Comparison of ENCODE assay signal across 1 cellular context in the genomic region with DNA sequence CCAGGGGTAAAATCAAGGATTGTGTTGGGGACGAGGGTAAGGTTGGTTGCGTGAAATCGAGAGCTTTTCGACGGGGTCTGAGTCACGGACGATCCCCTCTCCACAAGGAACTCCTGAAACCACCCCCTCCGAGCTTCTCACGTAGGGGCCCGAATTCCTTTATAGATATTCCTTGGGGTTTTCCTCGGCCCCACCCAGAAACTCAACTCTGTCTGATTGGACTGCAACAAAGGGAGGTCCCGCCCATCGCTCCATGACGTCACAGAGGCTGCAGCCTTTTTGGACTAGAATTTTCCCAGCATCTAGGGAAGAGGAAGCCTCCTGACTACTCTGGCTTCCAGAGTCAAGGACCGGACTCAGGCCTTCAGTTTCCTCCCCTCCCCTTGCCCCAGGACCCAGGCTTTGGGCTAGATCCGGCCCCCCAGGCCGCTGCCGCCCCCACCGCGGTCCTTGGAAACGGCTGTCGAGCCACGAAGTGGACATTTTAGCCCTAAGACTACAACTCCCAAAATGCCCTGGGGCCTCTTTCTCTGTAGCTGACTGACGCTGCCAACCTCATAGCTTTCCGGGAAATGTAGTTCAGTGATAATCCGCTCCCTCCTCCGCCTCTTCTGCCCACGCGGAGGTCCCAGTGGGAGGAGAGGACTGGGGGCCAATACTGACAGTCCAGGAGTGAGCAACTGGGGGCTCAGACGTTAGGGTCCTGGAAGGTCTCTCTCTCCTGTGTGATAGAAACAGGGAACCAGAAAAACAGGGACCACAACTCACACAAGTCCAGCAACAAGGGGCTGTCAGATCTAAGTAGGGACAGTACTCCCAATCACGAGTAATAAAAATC.
TF ChIP-seq lines count a peak whose summit lies in the region.

A gene (minus strand): TSS at position 172 of the 838 bp plus-strand sequence. CDS start 1,050 bp downstream, outside the sequence.

TF ChIP-seq in K562, 482 proteins besides CTCF, POLR2A, EP300 and RAD21 (continued from another document and continues in another):
- TF ChIP-seq, protein P1, sequence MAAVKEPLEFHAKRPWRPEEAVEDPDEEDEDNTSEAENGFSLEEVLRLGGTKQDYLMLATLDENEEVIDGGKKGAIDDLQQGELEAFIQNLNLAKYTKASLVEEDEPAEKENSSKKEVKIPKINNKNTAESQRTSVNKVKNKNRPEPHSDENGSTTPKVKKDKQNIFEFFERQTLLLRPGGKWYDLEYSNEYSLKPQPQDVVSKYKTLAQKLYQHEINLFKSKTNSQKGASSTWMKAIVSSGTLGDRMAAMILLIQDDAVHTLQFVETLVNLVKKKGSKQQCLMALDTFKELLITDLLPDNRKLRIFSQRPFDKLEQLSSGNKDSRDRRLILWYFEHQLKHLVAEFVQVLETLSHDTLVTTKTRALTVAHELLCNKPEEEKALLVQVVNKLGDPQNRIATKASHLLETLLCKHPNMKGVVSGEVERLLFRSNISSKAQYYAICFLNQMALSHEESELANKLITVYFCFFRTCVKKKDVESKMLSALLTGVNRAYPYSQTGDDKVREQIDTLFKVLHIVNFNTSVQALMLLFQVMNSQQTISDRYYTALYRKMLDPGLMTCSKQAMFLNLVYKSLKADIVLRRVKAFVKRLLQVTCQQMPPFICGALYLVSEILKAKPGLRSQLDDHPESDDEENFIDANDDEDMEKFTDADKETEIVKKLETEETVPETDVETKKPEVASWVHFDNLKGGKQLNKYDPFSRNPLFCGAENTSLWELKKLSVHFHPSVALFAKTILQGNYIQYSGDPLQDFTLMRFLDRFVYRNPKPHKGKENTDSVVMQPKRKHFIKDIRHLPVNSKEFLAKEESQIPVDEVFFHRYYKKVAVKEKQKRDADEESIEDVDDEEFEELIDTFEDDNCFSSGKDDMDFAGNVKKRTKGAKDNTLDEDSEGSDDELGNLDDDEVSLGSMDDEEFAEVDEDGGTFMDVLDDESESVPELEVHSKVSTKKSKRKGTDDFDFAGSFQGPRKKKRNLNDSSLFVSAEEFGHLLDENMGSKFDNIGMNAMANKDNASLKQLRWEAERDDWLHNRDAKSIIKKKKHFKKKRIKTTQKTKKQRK (IDR thresholded peaks at IDR 0.05; ENCODE audit: borderline replicate concordance, low read depth, low read length) = no peak
- TF ChIP-seq ZNF584 (CRISPR knock-in tag; IDR thresholded peaks at IDR 0.05; ENCODE audit: low read depth) (peak; percentile 59; the same call in 1 of the 2 replicates), PTRF (tag; IDR thresholded peaks at IDR 0.05) (no peak), KLF6 (CRISPR knock-in tag; IDR thresholded peaks at IDR 0.05; ENCODE audit: borderline replicate concordance) (no peak), ZNF444 (CRISPR knock-in tag; IDR thresholded peaks at IDR 0.05) (no peak), XRCC3 (IDR thresholded peaks at IDR 0.05) (no peak), POLR3A (IDR thresholded peaks at IDR 0.05; ENCODE audit: borderline replicate concordance, extremely low read depth, insufficient read depth, insufficient read length) (no peak), FOSL1 (tag; conservative IDR thresholded peaks at IDR 0.05) (no peak), GATA2 (CRISPR knock-in tag; IDR thresholded peaks at IDR 0.05) (no peak), HDAC6 (IDR thresholded peaks at IDR 0.05; ENCODE audit: low read depth, low read length) (no peak), NR2C1 (IDR thresholded peaks at IDR 0.05) (0 out of 2 replicates have a peak, but pooled peaks have one; percentile 30), NR2C1 (tag; IDR thresholded peaks at IDR 0.05) (peak; percentile 69), TFAM (CRISPR knock-in tag; conservative IDR thresholded peaks at IDR 0.05) (no peak), CBX2 (IDR thresholded peaks at IDR 0.05; ENCODE audit: insufficient read depth, low read length, poor library complexity, severe bottlenecking) (no peak), KDM1A (IDR thresholded peaks at IDR 0.05) (no peak), CTBP1 (IDR thresholded peaks at IDR 0.05; ENCODE audit: borderline replicate concordance) (peak; percentile 27; the same call in 1 of the 2 replicates), TEAD4 (IDR thresholded peaks at IDR 0.05; ENCODE audit: low read length) (no peak), TEAD4 (CRISPR knock-in tag; IDR thresholded peaks at IDR 0.05; ENCODE audit: borderline replicate concordance) (no peak), HIVEP1 (CRISPR knock-in tag; IDR thresholded peaks at IDR 0.05) (no peak), ATF1 (CRISPR knock-in tag; IDR thresholded peaks at IDR 0.05) (peak; percentile 69), ATF1 (tag; IDR thresholded peaks at IDR 0.05) (peak; percentile 97), RB1 (IDR thresholded peaks at IDR 0.05; ENCODE audit: low read depth) (no peak), IFI16 (CRISPR knock-in tag; IDR thresholded peaks at IDR 0.05) (no peak), MIER1 (IDR thresholded peaks at IDR 0.05; ENCODE audit: low read depth) (no peak), MCM3 (IDR thresholded peaks at IDR 0.05) (no peak), ZNF57 (CRISPR knock-in tag; IDR thresholded peaks at IDR 0.05) (no peak), ZNF143 (CRISPR knock-in tag; IDR thresholded peaks at IDR 0.05) (peak; percentile 98), DMBX1 (CRISPR knock-in tag; IDR thresholded peaks at IDR 0.05; ENCODE audit: borderline replicate concordance) (no peak), GABPA (tag; conservative IDR thresholded peaks at IDR 0.05; ENCODE audit: low read depth) (peak; percentile 51; the same call in 1 of the 2 replicates), CREB1 (IDR thresholded peaks at IDR 0.05) (peak; percentile 65; the same call in 1 of the 2 replicates), CREB1 (CRISPR knock-in tag; IDR thresholded peaks at IDR 0.05) (peak; percentile 86), ZNF197 (CRISPR knock-in tag; IDR thresholded peaks at IDR 0.05; ENCODE audit: low read depth) (peak; percentile 92)
- TF ChIP-seq, protein P2, sequence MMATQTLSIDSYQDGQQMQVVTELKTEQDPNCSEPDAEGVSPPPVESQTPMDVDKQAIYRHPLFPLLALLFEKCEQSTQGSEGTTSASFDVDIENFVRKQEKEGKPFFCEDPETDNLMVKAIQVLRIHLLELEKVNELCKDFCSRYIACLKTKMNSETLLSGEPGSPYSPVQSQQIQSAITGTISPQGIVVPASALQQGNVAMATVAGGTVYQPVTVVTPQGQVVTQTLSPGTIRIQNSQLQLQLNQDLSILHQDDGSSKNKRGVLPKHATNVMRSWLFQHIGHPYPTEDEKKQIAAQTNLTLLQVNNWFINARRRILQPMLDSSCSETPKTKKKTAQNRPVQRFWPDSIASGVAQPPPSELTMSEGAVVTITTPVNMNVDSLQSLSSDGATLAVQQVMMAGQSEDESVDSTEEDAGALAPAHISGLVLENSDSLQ (IDR thresholded peaks at IDR 0.05) = peak; percentile 77
- TF ChIP-seq, protein P3, sequence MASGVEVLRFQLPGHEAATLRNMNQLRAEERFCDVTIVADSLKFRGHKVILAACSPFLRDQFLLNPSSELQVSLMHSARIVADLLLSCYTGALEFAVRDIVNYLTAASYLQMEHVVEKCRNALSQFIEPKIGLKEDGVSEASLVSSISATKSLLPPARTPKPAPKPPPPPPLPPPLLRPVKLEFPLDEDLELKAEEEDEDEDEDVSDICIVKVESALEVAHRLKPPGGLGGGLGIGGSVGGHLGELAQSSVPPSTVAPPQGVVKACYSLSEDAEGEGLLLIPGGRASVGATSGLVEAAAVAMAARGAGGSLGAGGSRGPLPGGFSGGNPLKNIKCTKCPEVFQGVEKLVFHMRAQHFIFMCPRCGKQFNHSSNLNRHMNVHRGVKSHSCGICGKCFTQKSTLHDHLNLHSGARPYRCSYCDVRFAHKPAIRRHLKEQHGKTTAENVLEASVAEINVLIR (CRISPR knock-in tag; IDR thresholded peaks at IDR 0.05) = peak; percentile 77
- TF ChIP-seq, protein P4, sequence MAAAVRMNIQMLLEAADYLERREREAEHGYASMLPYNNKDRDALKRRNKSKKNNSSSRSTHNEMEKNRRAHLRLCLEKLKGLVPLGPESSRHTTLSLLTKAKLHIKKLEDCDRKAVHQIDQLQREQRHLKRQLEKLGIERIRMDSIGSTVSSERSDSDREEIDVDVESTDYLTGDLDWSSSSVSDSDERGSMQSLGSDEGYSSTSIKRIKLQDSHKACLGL (CRISPR knock-in tag; IDR thresholded peaks at IDR 0.05; ENCODE audit: borderline replicate concordance, poor library complexity, severe bottlenecking) = no peak
- TF ChIP-seq, protein P5, sequence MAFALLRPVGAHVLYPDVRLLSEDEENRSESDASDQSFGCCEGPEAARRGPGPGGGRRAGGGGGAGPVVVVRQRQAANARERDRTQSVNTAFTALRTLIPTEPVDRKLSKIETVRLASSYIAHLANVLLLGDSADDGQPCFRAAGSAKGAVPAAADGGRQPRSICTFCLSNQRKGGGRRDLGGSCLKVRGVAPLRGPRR (CRISPR knock-in tag; IDR thresholded peaks at IDR 0.05) = no peak
- TF ChIP-seq, protein P6, sequence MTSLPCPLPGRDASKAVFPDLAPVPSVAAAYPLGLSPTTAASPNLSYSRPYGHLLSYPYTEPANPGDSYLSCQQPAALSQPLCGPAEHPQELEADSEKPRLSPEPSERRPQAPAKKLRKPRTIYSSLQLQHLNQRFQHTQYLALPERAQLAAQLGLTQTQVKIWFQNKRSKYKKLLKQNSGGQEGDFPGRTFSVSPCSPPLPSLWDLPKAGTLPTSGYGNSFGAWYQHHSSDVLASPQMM (CRISPR knock-in tag; IDR thresholded peaks at IDR 0.05) = no peak
- TF ChIP-seq, protein P7, sequence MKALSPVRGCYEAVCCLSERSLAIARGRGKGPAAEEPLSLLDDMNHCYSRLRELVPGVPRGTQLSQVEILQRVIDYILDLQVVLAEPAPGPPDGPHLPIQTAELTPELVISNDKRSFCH (CRISPR knock-in tag; IDR thresholded peaks at IDR 0.05) = no peak
- TF ChIP-seq, protein P7 (tag; IDR thresholded peaks at IDR 0.05) = 0 out of 2 replicates have a peak, but pooled peaks have one; percentile 50
- TF ChIP-seq, protein P8, sequence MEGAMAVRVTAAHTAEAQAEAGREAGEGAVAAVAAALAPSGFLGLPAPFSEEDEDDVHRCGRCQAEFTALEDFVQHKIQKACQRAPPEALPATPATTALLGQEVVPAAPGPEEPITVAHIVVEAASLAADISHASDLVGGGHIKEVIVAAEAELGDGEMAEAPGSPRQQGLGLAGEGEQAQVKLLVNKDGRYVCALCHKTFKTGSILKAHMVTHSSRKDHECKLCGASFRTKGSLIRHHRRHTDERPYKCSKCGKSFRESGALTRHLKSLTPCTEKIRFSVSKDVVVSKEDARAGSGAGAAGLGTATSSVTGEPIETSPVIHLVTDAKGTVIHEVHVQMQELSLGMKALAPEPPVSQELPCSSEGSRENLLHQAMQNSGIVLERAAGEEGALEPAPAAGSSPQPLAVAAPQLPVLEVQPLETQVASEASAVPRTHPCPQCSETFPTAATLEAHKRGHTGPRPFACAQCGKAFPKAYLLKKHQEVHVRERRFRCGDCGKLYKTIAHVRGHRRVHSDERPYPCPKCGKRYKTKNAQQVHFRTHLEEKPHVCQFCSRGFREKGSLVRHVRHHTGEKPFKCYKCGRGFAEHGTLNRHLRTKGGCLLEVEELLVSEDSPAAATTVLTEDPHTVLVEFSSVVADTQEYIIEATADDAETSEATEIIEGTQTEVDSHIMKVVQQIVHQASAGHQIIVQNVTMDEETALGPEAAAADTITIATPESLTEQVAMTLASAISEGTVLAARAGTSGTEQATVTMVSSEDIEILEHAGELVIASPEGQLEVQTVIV (CRISPR knock-in tag; IDR thresholded peaks at IDR 0.05; ENCODE audit: borderline replicate concordance) = no peak
- TF ChIP-seq, protein P9, sequence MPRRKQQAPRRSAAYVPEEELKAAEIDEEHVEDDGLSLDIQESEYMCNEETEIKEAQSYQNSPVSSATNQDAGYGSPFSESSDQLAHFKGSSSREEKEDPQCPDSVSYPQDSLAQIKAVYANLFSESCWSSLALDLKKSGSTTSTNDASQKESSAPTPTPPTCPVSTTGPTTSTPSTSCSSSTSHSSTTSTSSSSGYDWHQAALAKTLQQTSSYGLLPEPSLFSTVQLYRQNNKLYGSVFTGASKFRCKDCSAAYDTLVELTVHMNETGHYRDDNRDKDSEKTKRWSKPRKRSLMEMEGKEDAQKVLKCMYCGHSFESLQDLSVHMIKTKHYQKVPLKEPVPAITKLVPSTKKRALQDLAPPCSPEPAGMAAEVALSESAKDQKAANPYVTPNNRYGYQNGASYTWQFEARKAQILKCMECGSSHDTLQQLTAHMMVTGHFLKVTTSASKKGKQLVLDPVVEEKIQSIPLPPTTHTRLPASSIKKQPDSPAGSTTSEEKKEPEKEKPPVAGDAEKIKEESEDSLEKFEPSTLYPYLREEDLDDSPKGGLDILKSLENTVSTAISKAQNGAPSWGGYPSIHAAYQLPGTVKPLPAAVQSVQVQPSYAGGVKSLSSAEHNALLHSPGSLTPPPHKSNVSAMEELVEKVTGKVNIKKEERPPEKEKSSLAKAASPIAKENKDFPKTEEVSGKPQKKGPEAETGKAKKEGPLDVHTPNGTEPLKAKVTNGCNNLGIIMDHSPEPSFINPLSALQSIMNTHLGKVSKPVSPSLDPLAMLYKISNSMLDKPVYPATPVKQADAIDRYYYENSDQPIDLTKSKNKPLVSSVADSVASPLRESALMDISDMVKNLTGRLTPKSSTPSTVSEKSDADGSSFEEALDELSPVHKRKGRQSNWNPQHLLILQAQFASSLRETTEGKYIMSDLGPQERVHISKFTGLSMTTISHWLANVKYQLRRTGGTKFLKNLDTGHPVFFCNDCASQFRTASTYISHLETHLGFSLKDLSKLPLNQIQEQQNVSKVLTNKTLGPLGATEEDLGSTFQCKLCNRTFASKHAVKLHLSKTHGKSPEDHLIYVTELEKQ (CRISPR knock-in tag; IDR thresholded peaks at IDR 0.05) = no peak
- TF ChIP-seq, protein P10, sequence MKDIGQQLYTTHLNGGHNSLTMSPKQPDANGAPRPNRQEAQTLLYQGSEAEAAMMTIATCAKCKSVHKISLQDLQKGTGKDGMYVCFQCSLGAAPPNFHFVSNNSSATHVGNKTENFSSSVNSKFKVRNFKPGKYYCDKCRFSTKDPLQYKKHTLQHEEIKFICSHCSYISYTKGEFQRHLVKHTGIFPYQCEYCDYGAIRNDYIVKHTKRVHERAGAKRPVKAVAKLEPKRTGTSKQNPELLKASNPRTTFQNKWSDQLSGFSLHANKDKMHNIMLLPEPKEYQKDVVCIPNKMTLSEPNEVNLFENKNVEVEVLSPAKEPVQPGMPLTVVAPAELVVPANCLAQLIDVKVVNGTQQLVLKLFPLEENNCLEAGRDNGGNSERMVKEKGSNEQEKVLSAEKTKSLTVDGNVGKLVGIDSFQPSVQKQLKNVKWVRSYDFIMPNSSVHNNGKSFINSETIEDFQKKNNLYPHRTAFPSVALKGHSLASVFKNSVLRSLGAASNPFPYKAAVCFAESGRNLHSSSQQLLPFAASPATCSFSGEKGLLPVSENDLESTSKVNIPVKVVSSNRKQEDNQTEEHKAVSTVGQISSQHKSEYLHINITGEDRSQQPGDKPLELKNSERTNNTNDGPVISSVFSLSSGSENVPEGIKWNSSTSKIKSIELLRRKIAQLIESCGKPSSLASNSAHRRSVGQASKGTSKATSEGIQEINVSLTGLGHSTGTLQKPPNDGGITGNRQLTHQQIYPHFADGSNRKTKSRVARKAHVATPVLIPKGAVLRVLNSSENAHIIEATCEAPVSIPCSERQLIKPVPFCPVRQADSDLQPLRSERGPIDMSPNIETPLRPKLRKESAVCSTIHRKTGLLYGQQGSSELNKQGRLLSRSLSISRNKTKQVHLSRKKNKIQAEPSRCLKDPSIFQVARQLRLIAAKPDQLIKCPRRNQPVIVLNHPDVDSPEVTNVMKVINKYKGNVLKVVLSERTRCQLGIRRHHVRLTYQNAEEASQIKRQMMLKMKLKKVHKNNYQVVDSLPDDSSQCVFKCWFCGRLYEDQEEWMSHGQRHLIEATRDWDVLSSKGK (CRISPR knock-in tag; IDR thresholded peaks at IDR 0.05) = no peak
